ENCODE assay signal across 13 cellular contexts in genomic region chr18:29154758-29155725, GRCh38.
DNase-seq lines count a peak whose midpoint lies in the region; ATAC-seq, FAIRE-seq and TF ChIP-seq lines count a peak whose summit lies in the region.
"Had no signal": no experiment of that assay in that cellular context is flagged by ENCODE, and none has a peak within 500 bp of the region (broad histone marks: within the 10 kb centered on the region; RNA-seq: fewer than 3 reads in every experiment).

No MANE protein-coding gene starts in this region.

- H3K9me3 ChIP-seq in adipocyte (ENCODE audit: control insufficient read depth, low read length) (no peaks in the 10 kb centered on the region), hepatocyte (ENCODE audit: low read depth) (no peaks in the 10 kb centered on the region), endodermal cell (ENCODE audit: control insufficient read depth, low read length) (peaks cover 3% of the 10 kb centered on the region), kidney (ENCODE audit: control insufficient read depth in 1 of 2, low read length in 2 of 2) (no peaks in the 10 kb centered on the region), small intestine (ENCODE audit: control insufficient read depth, low read depth) (no peaks in the 10 kb centered on the region)
- H3K9me3 ChIP-seq: BLaER1 treated with 17β-estradiol and CSF1 and Interleukin-3, amounts not matched to agents 10 nM and 100 nM had no signal

- no peak overlapping the region for H3K4me3 ChIP-seq in adipocyte (ENCODE audit: low read length)
- no peak overlapping the region for H3K4me3 ChIP-seq in hepatocyte
- no peak overlapping the region for H3K4me3 ChIP-seq in endodermal cell (ENCODE audit: low read length)
- no peak overlapping the region for H3K4me3 ChIP-seq in kidney (ENCODE audit: low read length in 2 of 2)
- no peak overlapping the region for H3K4me3 ChIP-seq in small intestine (ENCODE audit: low read depth in 1 of 2, low read length in 2 of 2)
- H3K4me3 ChIP-seq: BLaER1 treated with 17β-estradiol and CSF1 and Interleukin-3, amounts not matched to agents 10 nM and 100 nM had no signal

- H2AFZ ChIP-seq in hepatocyte: no peak overlapping the region

- no peak overlapping the region for H3K4me2 ChIP-seq in hepatocyte
- H3K4me2 ChIP-seq: BLaER1 treated with 17β-estradiol and CSF1 and Interleukin-3, amounts not matched to agents 10 nM and 100 nM had no signal

- H3K4me1 ChIP-seq in adipocyte (ENCODE audit: control insufficient read depth, insufficient read depth, low read length): peaks cover 33% of the 10 kb centered on the region
- H3K4me1 ChIP-seq in hepatocyte (ENCODE audit: insufficient read depth): peaks cover 10% of the 10 kb centered on the region
- peaks cover 11% of the 10 kb centered on the region for H3K4me1 ChIP-seq in endodermal cell (ENCODE audit: control insufficient read depth, insufficient read depth, low read length)
- H3K4me1 ChIP-seq in kidney (ENCODE audit: control insufficient read depth in 1 of 2, insufficient read depth in 1 of 2, low read depth in 1 of 2, low read length in 2 of 2): no peaks in the 10 kb centered on the region
- no peaks in the 10 kb centered on the region for H3K4me1 ChIP-seq in small intestine (ENCODE audit: control insufficient read depth in 2 of 2, insufficient read depth in 1 of 2, low read depth in 1 of 2, low read length in 1 of 2)
- H3K4me1 ChIP-seq: BLaER1 treated with 17β-estradiol and CSF1 and Interleukin-3, amounts not matched to agents 10 nM and 100 nM had no signal

- 50% methylated on average over 9 of the region's 9 CpGs for WGBS in hepatocyte (ENCODE audit: low lambda C conversion rate, missing lambda C conversion rate)
- 84 to 90% methylated on average over 2 to 9 of the region's 9 CpGs for WGBS in endodermal cell (ENCODE audit: insufficient coverage in 1 of 2, insufficient read length in 1 of 2), 2 experiments
- WGBS in small intestine, 3 donors: 57 to 68% (median 62%) methylated on average over 9 of the region's 9 CpGs

- no peaks in the 10 kb centered on the region for H3K79me2 ChIP-seq in hepatocyte

- POLR2A ChIA-PET in naive thymus-derived CD8-positive, alpha-beta T cell (lab: Charles Lee): no interaction called here

- in situ Hi-C loops in ACHN (cut with HindIII; ENCODE audit: low pct_ligation_motif_present, low pct_unique_long_range_greater_than_20kb, low sequenced_read_pairs): no loop called here

- H3K9ac ChIP-seq in adipocyte (ENCODE audit: low read length) (peak overlapping the region; percentile 56), endodermal cell (ENCODE audit: extremely low read depth, low read length, poor library complexity, severe bottlenecking) (no peak overlapping the region), kidney (ENCODE audit: low read length in 2 of 2) (no peak overlapping the region)
- H3K9ac ChIP-seq: BLaER1 treated with 17β-estradiol and CSF1 and Interleukin-3, amounts not matched to agents 10 nM and 100 nM had no signal

- H3K9me3 Mint-ChIP-seq in naive thymus-derived CD8-positive, alpha-beta T cell: peaks cover 2 to 33% (median 17%) of the 10 kb centered on the region in 9 donors
- H3K9me3 Mint-ChIP-seq in endodermal cell: peaks cover 4% of the 10 kb centered on the region

- intact Hi-C loops in kidney (cut with DNase I): no loop called here

- peak overlapping the region; percentile 39 for H3K27ac ChIP-seq in hepatocyte
- H3K27ac ChIP-seq in endodermal cell (ENCODE audit: low read depth, low read length): no peak overlapping the region
- no peak overlapping the region for H3K27ac ChIP-seq in kidney (ENCODE audit: low read depth in 2 of 2, low read length in 2 of 2)
- H3K27ac ChIP-seq in small intestine (ENCODE audit: low read depth in 1 of 2, low read length in 1 of 2): no peak overlapping the region
- H3K27ac ChIP-seq: BLaER1 treated with 17β-estradiol and CSF1 and Interleukin-3, amounts not matched to agents 10 nM and 100 nM had no signal

- no peak overlapping the region for H3K27ac Mint-ChIP-seq in naive thymus-derived CD8-positive, alpha-beta T cell
- H3K27ac Mint-ChIP-seq in endodermal cell: no peak overlapping the region
- H3K27ac Mint-ChIP-seq: activated CD4-positive, alpha-beta memory T cell treated with anti-CD3 and anti-CD28 coated beads, Interleukin-2, amount 10 ng/mL, durations not matched to agents 7 days and 5 days had no signal

- H4K20me1 ChIP-seq in hepatocyte (ENCODE audit: insufficient read depth, poor library complexity, severe bottlenecking): no peaks in the 10 kb centered on the region
- H4K20me1 ChIP-seq: BLaER1 treated with 17β-estradiol and CSF1 and Interleukin-3, amounts not matched to agents 10 nM and 100 nM had no signal

- DNase-seq in ACHN (peak; percentile 38), HK-2 (ENCODE audit: unreplicated experiment) (peak; percentile 10), adipocyte (ENCODE audit: low read depth) (peak; percentile 76), hepatocyte (ENCODE audit: low spot score) (peak; percentile 13), endodermal cell (no peak), kidney (no peak), small intestine (no peak)
- DNase-seq in naive thymus-derived CD8-positive, alpha-beta T cell: no peak
- DNase-seq: activated CD4-positive, alpha-beta memory T cell treated with anti-CD3 and anti-CD28 coated beads, Interleukin-2, amount 10 ng/mL, durations not matched to agents 7 days and 5 days; anterior cingulate cortex; hypothalamus; NCI-H1105 had no signal

- H3K4me1 Mint-ChIP-seq in naive thymus-derived CD8-positive, alpha-beta T cell: no peaks in the 10 kb centered on the region
- peaks cover 21% of the 10 kb centered on the region for H3K4me1 Mint-ChIP-seq in endodermal cell
- H3K4me1 Mint-ChIP-seq: activated CD4-positive, alpha-beta memory T cell treated with anti-CD3 and anti-CD28 coated beads, Interleukin-2, amount 10 ng/mL, durations not matched to agents 7 days and 5 days had no signal

- H3K36me3 Mint-ChIP-seq in naive thymus-derived CD8-positive, alpha-beta T cell: no peaks in the 10 kb centered on the region
- H3K36me3 Mint-ChIP-seq in endodermal cell (ENCODE audit: low read depth): no peaks in the 10 kb centered on the region

- no peak overlapping the region for H3K4me3 Mint-ChIP-seq in naive thymus-derived CD8-positive, alpha-beta T cell
- H3K4me3 Mint-ChIP-seq in endodermal cell: no peak overlapping the region
- H3K4me3 Mint-ChIP-seq: activated CD4-positive, alpha-beta memory T cell treated with anti-CD3 and anti-CD28 coated beads, Interleukin-2, amount 10 ng/mL, durations not matched to agents 7 days and 5 days had no signal

- no peak for ATAC-seq in naive thymus-derived CD8-positive, alpha-beta T cell

- H3K27me3 ChIP-seq in adipocyte (replicated peaks; ENCODE audit: control insufficient read depth, insufficient read depth, low read length): no peaks in the 10 kb centered on the region
- no peaks in the 10 kb centered on the region for H3K27me3 ChIP-seq in hepatocyte
- H3K27me3 ChIP-seq in endodermal cell (ENCODE audit: control insufficient read depth, insufficient read depth, low read length, poor library complexity, severe bottlenecking): no peaks in the 10 kb centered on the region
- no peaks in the 10 kb centered on the region for H3K27me3 ChIP-seq in small intestine (ENCODE audit: control insufficient read depth in 2 of 2, insufficient read depth in 2 of 2, low read length in 2 of 2)
- H3K27me3 ChIP-seq: BLaER1 treated with 17β-estradiol and CSF1 and Interleukin-3, amounts not matched to agents 10 nM and 100 nM had no signal

- TF ChIP-seq CTCF in hepatocyte (IDR thresholded peaks at IDR 0.05; ENCODE audit: poor library complexity) (no peak), endodermal cell (conservative IDR thresholded peaks at IDR 0.05) (no peak), kidney (IDR thresholded peaks at IDR 0.05; ENCODE audit: borderline replicate concordance, extremely low read depth, insufficient read depth) (no peak)

- no peaks in the 10 kb centered on the region for H3K27me3 Mint-ChIP-seq in naive thymus-derived CD8-positive, alpha-beta T cell
- H3K27me3 Mint-ChIP-seq in endodermal cell (ENCODE audit: insufficient read depth): no peaks in the 10 kb centered on the region
- H3K27me3 Mint-ChIP-seq: activated CD4-positive, alpha-beta memory T cell treated with anti-CD3 and anti-CD28 coated beads, Interleukin-2, amount 10 ng/mL, durations not matched to agents 7 days and 5 days had no signal

- FAIRE-seq in kidney (lab: Jason Lieb, UNC) (no peak), small intestine (lab: Jason Lieb, UNC) (no peak)

- no peaks in the 10 kb centered on the region for H3K36me3 ChIP-seq in adipocyte (ENCODE audit: control insufficient read depth, insufficient read depth, low read length, severe bottlenecking)
- H3K36me3 ChIP-seq in hepatocyte (replicated peaks; ENCODE audit: insufficient read depth, low read depth): no peaks in the 10 kb centered on the region
- H3K36me3 ChIP-seq in endodermal cell (ENCODE audit: control insufficient read depth, insufficient read depth, low read length): peaks cover 2% of the 10 kb centered on the region
- no peaks in the 10 kb centered on the region for H3K36me3 ChIP-seq in kidney (ENCODE audit: control insufficient read depth in 1 of 2, insufficient read depth in 2 of 2, low read length in 2 of 2)
- no peaks in the 10 kb centered on the region for H3K36me3 ChIP-seq in small intestine (ENCODE audit: control insufficient read depth in 2 of 2, insufficient read depth in 2 of 2, low read length in 2 of 2)
- H3K36me3 ChIP-seq: BLaER1 treated with 17β-estradiol and CSF1 and Interleukin-3, amounts not matched to agents 10 nM and 100 nM had no signal

- H3K9me2 ChIP-seq in hepatocyte (replicated peaks; ENCODE audit: insufficient read depth): no peaks in the 10 kb centered on the region

Comparison
In these comparisons a context has a peak if more than half of its experiments do, and no peak if none do; other contexts are left out.
1. DNase-seq: peak in ACHN (single experiment), HK-2 (single experiment), adipocyte (single experiment) and hepatocyte (single experiment); none in naive thymus-derived CD8-positive, alpha-beta T cell (0 of 10), endodermal cell (single experiment), kidney (single experiment) and small intestine (single experiment).